ENCODE assay signal across 22 cellular contexts in the genomic region with DNA sequence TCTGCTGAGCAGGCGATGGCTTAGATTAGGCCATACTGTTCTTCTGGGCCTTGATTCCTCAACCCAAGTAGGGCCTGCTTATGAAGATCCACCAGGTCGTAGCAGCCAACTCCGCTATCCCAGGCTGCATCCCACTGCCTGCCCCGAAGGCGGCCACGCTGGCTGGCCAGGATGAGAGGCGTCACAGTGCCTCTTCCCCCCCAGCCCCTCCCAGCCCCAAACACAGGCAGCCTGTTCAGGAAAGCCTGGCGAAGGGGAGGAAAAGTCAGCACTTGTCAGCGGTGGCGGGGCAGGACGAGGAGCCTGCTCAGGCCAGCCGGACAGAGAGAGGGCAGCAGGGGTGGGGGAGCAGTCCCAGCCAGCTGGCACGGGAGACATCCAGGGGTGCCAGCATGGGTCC. TPM values are rescaled to one million over a fixed set of nuclear protein-coding genes. Genes with fewer than 3 reads are reported as not detected.
"Had no signal": no experiment of that assay in that cellular context is flagged by ENCODE, and none has a peak within 500 bp of the region (broad histone marks: within the 10 kb centered on the region; RNA-seq: fewer than 3 reads in every experiment).

No MANE protein-coding gene starts in this region.

- H3K9me3 ChIP-seq: heart left ventricle, left lung, tibial artery, upper lobe of right lung, vagina had no signal

- ATAC-seq: esophagus mucosa; heart left ventricle; left lung; naive thymus-derived CD4-positive, alpha-beta T cell; stimulated activated effector memory CD8-positive, alpha-beta T cell treated with anti-CD3 and anti-CD28 coated beads, Interleukin-12 subunit alpha, Interleukin-12 subunit beta, amount 100 ng/mL, for 72 hours; stimulated activated naive CD8-positive, alpha-beta T cell treated with anti-CD3 and anti-CD28 coated beads, Interleukin-15, Interleukin-2, amounts not matched to agents 100 U/mL and 50 U/mL, for 24 hours; upper lobe of right lung had no signal

- H3K9me3 Mint-ChIP-seq: naive thymus-derived CD4-positive, alpha-beta T cell; stimulated activated effector memory CD8-positive, alpha-beta T cell treated with anti-CD3 and anti-CD28 coated beads, Interleukin-12 subunit alpha, Interleukin-12 subunit beta, amount 100 ng/mL, for 72 hours had no signal

- H3K36me3 ChIP-seq: heart left ventricle, left lung, tibial artery, upper lobe of right lung, vagina had no signal

- H3K27ac Mint-ChIP-seq: naive thymus-derived CD4-positive, alpha-beta T cell; stimulated activated effector memory CD8-positive, alpha-beta T cell treated with anti-CD3 and anti-CD28 coated beads, Interleukin-12 subunit alpha, Interleukin-12 subunit beta, amount 100 ng/mL, for 72 hours had no signal

- H3K4me3 Mint-ChIP-seq: naive thymus-derived CD4-positive, alpha-beta T cell; stimulated activated effector memory CD8-positive, alpha-beta T cell treated with anti-CD3 and anti-CD28 coated beads, Interleukin-12 subunit alpha, Interleukin-12 subunit beta, amount 100 ng/mL, for 72 hours had no signal

- H3K27ac ChIP-seq: left lung, upper lobe of right lung, vagina had no signal

- H3K27me3 ChIP-seq: tibial artery, vagina had no signal

- H3K4me3 ChIP-seq: heart left ventricle, left lung, lung, smooth muscle cell, tibial artery, upper lobe of right lung, vagina had no signal

- H3K36me3 Mint-ChIP-seq: naive thymus-derived CD4-positive, alpha-beta T cell; stimulated activated effector memory CD8-positive, alpha-beta T cell treated with anti-CD3 and anti-CD28 coated beads, Interleukin-12 subunit alpha, Interleukin-12 subunit beta, amount 100 ng/mL, for 72 hours had no signal

- DNase-seq: dermis blood vessel endothelial cell; effector CD4-positive, alpha-beta T cell; hippocampal formation; left lung; naive thymus-derived CD4-positive, alpha-beta T cell; posterior cingulate gyrus; stimulated activated CD4-positive, alpha-beta T cell treated with anti-CD3 and anti-CD28 coated beads, Interleukin-2, amount 100 ng/mL, for 48 hours; stimulated activated CD8-positive, alpha-beta memory T cell treated with anti-CD3 and anti-CD28 coated beads, Interleukin-4, amount 100 ng/mL, for 48 hours; stimulated activated naive CD8-positive, alpha-beta T cell treated with anti-CD3 and anti-CD28 coated beads, Interleukin-15, Interleukin-2, amounts not matched to agents 100 U/mL and 50 U/mL, for 24 hours; tibial artery; upper lobe of right lung had no signal

RNA-seq across cellular contexts. Expression of a gene that starts 11.2 kb away (rescaled TPM):
- total RNA-seq: glomerular endothelial cell; mononuclear cell; naive thymus-derived CD4-positive, alpha-beta T cell had no signal
- polyA plus RNA-seq: naive thymus-derived CD4-positive, alpha-beta T cell; neural cell had no signal

RNA-seq across cellular contexts. Expression of a gene that starts 25.5 kb away (rescaled TPM):
- total RNA-seq: dermis blood vessel endothelial cell; frontal cortex; glomerular endothelial cell; mononuclear cell; naive thymus-derived CD4-positive, alpha-beta T cell; pulmonary artery endothelial cell; vagina had no signal
- polyA plus RNA-seq: naive thymus-derived CD4-positive, alpha-beta T cell had no signal
